10 cellular contexts compared by ENCODE assay signal in genomic region chr5:149471406-149472183, GRCh38.
A peak's percentile ranks its signal among the peaks of the same experiment; 100 is the strongest.
DNase-seq lines count a peak whose midpoint lies in the region; ATAC-seq and TF ChIP-seq lines count a peak whose summit lies in the region.
"Had no signal": no experiment of that assay in that cellular context is flagged by ENCODE, and none has a peak within 500 bp of the region (broad histone marks: within the 10 kb centered on the region; RNA-seq: fewer than 3 reads in every experiment).

No MANE protein-coding gene starts in this region.

- peak overlapping the region; percentile 67 for H3K27ac ChIP-seq in C4-2B
- peak overlapping the region; percentile 45 for H3K27ac ChIP-seq in muscle layer of colon (ENCODE audit: low read depth, low read length)

- no peak overlapping the region for H3K9ac ChIP-seq in muscle layer of colon (ENCODE audit: low read length)

- no peaks in the 10 kb centered on the region for H3K36me3 ChIP-seq in muscle layer of colon (ENCODE audit: insufficient read depth, low read length)

- TF ChIP-seq CTCF in C4-2B (conservative IDR thresholded peaks at IDR 0.05) (no peak), fibroblast of pulmonary artery (IDR thresholded peaks at IDR 0.05; ENCODE audit: low read length, missing control alignments) (no peak)

- DNase-seq in fibroblast of pulmonary artery (ENCODE audit: low read depth) (peak; percentile 57), cerebellar nuclear complex (lab: John Stamatoyannopoulos, UW) (no peak), NCI-H2196 treated with DMSO at 0.1 percent for 48 hours (lab: John Stamatoyannopoulos, UW; ENCODE audit: unreplicated experiment) (no peak), RKO (ENCODE audit: low spot score) (no peak)
- DNase-seq in NK-92 treated with Interleukin-12 subunit alpha and Interleukin-12 subunit beta, amount 100 ng/mL, for 24 hours (lab: John Stamatoyannopoulos, UW), result no peak
- DNase-seq: effector CD8-positive, alpha-beta T cell; MM.1S had no signal

- no peaks in the 10 kb centered on the region for H3K27me3 ChIP-seq in muscle layer of colon (ENCODE audit: control insufficient read depth in 1 of 2, insufficient read depth in 2 of 2, low read length in 2 of 2)

- H3K4me3 ChIP-seq in fibroblast of pulmonary artery (replicated peaks; ENCODE audit: low read depth, low read length) (no peak overlapping the region), muscle layer of colon (ENCODE audit: low read depth in 1 of 2, low read length in 2 of 2) (no peak overlapping the region)

- peaks cover 16% of the 10 kb centered on the region for H3K4me1 ChIP-seq in muscle layer of colon (ENCODE audit: insufficient read depth, low read length)

- peak; percentile 63 for ATAC-seq in SK-N-SH treated with all-trans-retinoic acid at 6 μM for 48 hours

- no peaks in the 10 kb centered on the region for H3K9me3 ChIP-seq in muscle layer of colon (ENCODE audit: low read length)

TF ChIP-seq in SK-N-SH treated with all-trans-retinoic acid at 6 μM for 48 hours, 23 proteins besides CTCF, POLR2A, EP300 and RAD21:
- TF ChIP-seq GLIS3 (CRISPR knock-in tag; IDR thresholded peaks at IDR 0.05) (no peak), ISL1 (CRISPR knock-in tag; IDR thresholded peaks at IDR 0.05) (no peak), CSDC2 (CRISPR knock-in tag; IDR thresholded peaks at IDR 0.05) (no peak), PPARA (CRISPR knock-in tag; IDR thresholded peaks at IDR 0.05; ENCODE audit: borderline replicate concordance) (no peak), TCF4 (CRISPR knock-in tag; IDR thresholded peaks at IDR 0.05; ENCODE audit: borderline replicate concordance) (no peak), ZNF70 (CRISPR knock-in tag; IDR thresholded peaks at IDR 0.05) (no peak), ZC3H10 (CRISPR knock-in tag; IDR thresholded peaks at IDR 0.05) (no peak), CSRNP3 (CRISPR knock-in tag; IDR thresholded peaks at IDR 0.05) (no peak), SNAI2 (CRISPR knock-in tag; IDR thresholded peaks at IDR 0.05) (no peak), OSR1 (CRISPR knock-in tag; IDR thresholded peaks at IDR 0.05) (no peak), TOX (CRISPR knock-in tag; IDR thresholded peaks at IDR 0.05; ENCODE audit: borderline replicate concordance) (no peak), BACH2 (CRISPR knock-in tag; IDR thresholded peaks at IDR 0.05; ENCODE audit: borderline replicate concordance) (no peak)
TF ChIP-seq in SK-N-SH treated with all-trans-retinoic acid at 6 μM for 48 hours: peak in this region for 0.
